Comparison of ENCODE assay signal across 16 cellular contexts in the genomic region with DNA sequence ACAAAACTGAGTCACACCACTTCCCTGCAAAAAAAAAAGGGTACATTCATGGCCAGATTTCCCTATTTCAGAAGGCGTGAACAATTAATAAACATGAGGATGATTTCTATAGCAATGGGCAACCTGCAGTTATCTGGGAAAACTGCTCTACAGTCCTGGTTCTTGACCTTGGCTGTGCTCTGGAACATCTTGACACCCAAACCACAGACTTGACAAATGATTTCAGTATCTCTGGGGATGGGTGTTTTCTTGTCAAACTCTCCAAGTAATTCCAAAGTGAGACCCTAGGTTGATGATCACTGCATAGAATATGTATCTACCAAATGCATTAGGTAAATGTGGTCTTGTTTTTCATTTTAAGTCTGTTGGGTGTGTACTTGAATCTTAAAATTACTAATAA. TPM values are rescaled to one million over a fixed set of nuclear protein-coding genes. Genes with fewer than 3 reads are reported as not detected.
DNase-seq lines count a peak whose midpoint lies in the region; ATAC-seq, FAIRE-seq and TF ChIP-seq lines count a peak whose summit lies in the region.
"Had no signal": no experiment of that assay in that cellular context is flagged by ENCODE, and none has a peak within 500 bp of the region (broad histone marks: within the 10 kb centered on the region; RNA-seq: fewer than 3 reads in every experiment).

No MANE protein-coding gene starts in this region.

- peaks cover 87% of the 10 kb centered on the region for H3K4me1 Mint-ChIP-seq in stimulated activated naive CD8-positive, alpha-beta T cell treated with anti-CD3 and anti-CD28 coated beads, Interleukin-15, Interleukin-2, amounts not matched to agents 100 ng/mL and 50 ng/mL, for 24 hours (ENCODE audit: low read depth)
- H3K4me1 Mint-ChIP-seq in type B pancreatic cell (ENCODE audit: unreplicated experiment) = no peaks in the 10 kb centered on the region
- H3K4me1 Mint-ChIP-seq: endodermal cell had no signal

- TF ChIP-seq CTCF in OCI-LY3 (IDR thresholded peaks at IDR 0.05; ENCODE audit: low read depth, low read length) (no peak), GM12878 (IDR thresholded peaks at IDR 0.05 in 2 of 3, conservative IDR thresholded peaks at IDR 0.05 in 1 of 3; ENCODE audit: control insufficient read depth in 2 of 3, extremely low read depth in 1 of 3, insufficient read depth in 1 of 3, low read depth in 3 of 3, low read length in 3 of 3) (no peak), type B pancreatic cell (conservative IDR thresholded peaks at IDR 0.05) (no peak)

- H3K9me3 Mint-ChIP-seq in stimulated activated naive CD8-positive, alpha-beta T cell treated with anti-CD3 and anti-CD28 coated beads, Interleukin-15, Interleukin-2, amounts not matched to agents 100 ng/mL and 50 ng/mL, for 24 hours = no peaks in the 10 kb centered on the region
- H3K9me3 Mint-ChIP-seq in type B pancreatic cell = no peaks in the 10 kb centered on the region
- H3K9me3 Mint-ChIP-seq: endodermal cell had no signal

- TF ChIP-seq RAD21 in GM12878 (IDR thresholded peaks at IDR 0.05; ENCODE audit: insufficient read depth, low read depth, low read length) = no peak

- peak overlapping the region; percentile 87 for H3K4me3 Mint-ChIP-seq in stimulated activated naive CD8-positive, alpha-beta T cell treated with anti-CD3 and anti-CD28 coated beads, Interleukin-15, Interleukin-2, amounts not matched to agents 100 ng/mL and 50 ng/mL, for 24 hours
- H3K4me3 Mint-ChIP-seq in type B pancreatic cell = peak overlapping the region; percentile 84
- H3K4me3 Mint-ChIP-seq: endodermal cell had no signal

- ATAC-seq in stimulated activated naive CD8-positive, alpha-beta T cell treated with anti-CD3 and anti-CD28 coated beads, Interleukin-15, Interleukin-2, amounts not matched to agents 100 U/mL and 50 U/mL, for 24 hours = no peak
- no peak for ATAC-seq in GM12878
- ATAC-seq in HG02678 (IDR thresholded peaks at IDR 0.05; ENCODE audit: unreplicated experiment) = no peak
- ATAC-seq in GM19463 (IDR thresholded peaks at IDR 0.05; ENCODE audit: unreplicated experiment) = no peak
- ATAC-seq: HepG2 had no signal

- H2AFZ ChIP-seq in OCI-LY3 (ENCODE audit: low read depth, low read length) (no peak overlapping the region), GM12878 (ENCODE audit: control insufficient read depth, low read depth, low read length) (no peak overlapping the region)

- in situ Hi-C loops in GM12878 (cut with MboI) = no loop called here

- H3K27me3 ChIP-seq in OCI-LY3 (ENCODE audit: low read depth, low read length) (no peaks in the 10 kb centered on the region), GM12878 (replicated peaks in 1 of 2; ENCODE audit: control insufficient read depth in 2 of 2, insufficient read depth in 2 of 2, low read length in 1 of 2) (no peaks in the 10 kb centered on the region)
- H3K27me3 ChIP-seq: tibial artery had no signal

- H3K36me3 ChIP-seq in OCI-LY3 (replicated peaks; ENCODE audit: low read depth, low read length) (peaks cover 31% of the 10 kb centered on the region), GM12878 (ENCODE audit: control insufficient read depth in 2 of 2, insufficient read depth in 2 of 2, low read length in 1 of 2) (0 out of 4 replicates have a peak, but pooled peaks cover 0 to 4% of the 10 kb centered on the region in 2 experiments)
- H3K36me3 ChIP-seq: tibial artery had no signal

- H3K27ac Mint-ChIP-seq in stimulated activated naive CD8-positive, alpha-beta T cell treated with anti-CD3 and anti-CD28 coated beads, Interleukin-15, Interleukin-2, amounts not matched to agents 100 ng/mL and 50 ng/mL, for 24 hours = peak overlapping the region; percentile 23
- H3K27ac Mint-ChIP-seq in type B pancreatic cell = peak overlapping the region; percentile 1
- H3K27ac Mint-ChIP-seq: endodermal cell had no signal

- RAD21 ChIA-PET in GM12878 (lab: Charles Lee; ENCODE audit: unreplicated experiment) = interaction anchor here (2.8 to 4.1 kb wide), 4 partner anchors 10 to 66 kb away, joined by 11 to 43 read pairs (median 28); no protein-coding TSS in a partner anchor

- H3K9me3 ChIP-seq in OCI-LY3 (ENCODE audit: insufficient read depth, low read length) = no peaks in the 10 kb centered on the region
- H3K9me3 ChIP-seq in GM12878 (replicated peaks; ENCODE audit: control insufficient read depth, insufficient read depth, low read length) = no peaks in the 10 kb centered on the region; the same call in 2 of the 3 replicates
- H3K9me3 ChIP-seq: tibial artery had no signal

- peak overlapping the region; percentile 90 for H3K4me2 ChIP-seq in OCI-LY3 (ENCODE audit: low read length)
- peak overlapping the region; percentile 87 for H3K4me2 ChIP-seq in GM12878 (ENCODE audit: control insufficient read depth, insufficient read depth)

- H3K36me3 Mint-ChIP-seq in stimulated activated naive CD8-positive, alpha-beta T cell treated with anti-CD3 and anti-CD28 coated beads, Interleukin-15, Interleukin-2, amounts not matched to agents 100 ng/mL and 50 ng/mL, for 24 hours (ENCODE audit: low read depth) = peaks cover 16% of the 10 kb centered on the region
- H3K36me3 Mint-ChIP-seq in type B pancreatic cell = no peaks in the 10 kb centered on the region

- H3K4me3 ChIP-seq in OCI-LY3 (ENCODE audit: low read length) = peak overlapping the region; percentile 91
- peak overlapping the region; percentile 95 for H3K4me3 ChIP-seq in GM12878
- H3K4me3 ChIP-seq: tibial artery had no signal

- intact Hi-C loops in GM12878 (cut with micrococcal nuclease; ENCODE audit: unreplicated experiment) = no loop called here

- H3K27me3 Mint-ChIP-seq in stimulated activated naive CD8-positive, alpha-beta T cell treated with anti-CD3 and anti-CD28 coated beads, Interleukin-15, Interleukin-2, amounts not matched to agents 100 ng/mL and 50 ng/mL, for 24 hours = no peaks in the 10 kb centered on the region
- H3K27me3 Mint-ChIP-seq in type B pancreatic cell = no peaks in the 10 kb centered on the region

- 50% methylated on average over 1 of the region's 1 CpG for WGBS in GM12878 (ENCODE audit: insufficient coverage, insufficient replicate concordance, low lambda C conversion rate, missing lambda C conversion rate)

- no peak for DNase-seq in stimulated activated naive CD8-positive, alpha-beta T cell treated with anti-CD3 and anti-CD28 coated beads, Interleukin-15, Interleukin-2, amounts not matched to agents 100 U/mL and 50 U/mL, for 24 hours
- DNase-seq in GM12878 (ENCODE audit: low read depth, low spot score) (no peak), type B pancreatic cell (ENCODE audit: extremely low spot score, unreplicated experiment) (no peak), HTR-8/SVneo (ENCODE audit: insufficient read length, low spot score) (no peak)
- DNase-seq: endodermal cell; stimulated activated CD4-positive, alpha-beta T cell treated with anti-CD3 and anti-CD28 coated beads, Interleukin-4, amount 100 ng/mL, for 24 hours; stimulated activated CD8-positive, alpha-beta memory T cell treated with anti-CD3 and anti-CD28 coated beads, Interleukin-4, amount 100 ng/mL, for 48 hours; tibial artery had no signal

- no peak for TF ChIP-seq EP300 in GM12878 (IDR thresholded peaks at IDR 0.05; ENCODE audit: borderline replicate concordance in 1 of 2, control insufficient read depth in 1 of 2, low read depth in 2 of 2, low read length in 2 of 2)

- FAIRE-seq in GM12878 (lab: Jason Lieb, UNC) = no peak
- no peak for FAIRE-seq in HTR-8/SVneo (lab: Jason Lieb, UNC)
- FAIRE-seq: HepG2, TTC549 had no signal

- TF ChIP-seq POLR2A in GM12878 (IDR thresholded peaks at IDR 0.05; ENCODE audit: low read depth, low read length) = no peak

- peaks cover 69% of the 10 kb centered on the region for H3K4me1 ChIP-seq in OCI-LY3 (ENCODE audit: low read length)
- peaks cover 19% of the 10 kb centered on the region for H3K4me1 ChIP-seq in GM12878 (ENCODE audit: control insufficient read depth, insufficient read depth, low read length)
- H3K4me1 ChIP-seq: tibial artery had no signal

- SMC1A ChIA-PET in GM12878 (lab: Charles Lee; ENCODE audit: uncharacterized antibody, unreplicated experiment) = interaction anchor here (1.2 to 5.4 kb wide), 8 partner anchors 10 to 256 kb away, joined by 3 to 55 read pairs (median 18); partner anchors contain the start of genes DNAJB14 and TRMT10A

- POLR2A ChIA-PET in GM12878 (lab: Charles Lee) = interaction anchor here (1.3 to 3.1 kb wide), 5 partner anchors 10 to 255 kb away, joined by 3 to 30 read pairs (median 19); partner anchors contain the start of genes DNAJB14 and TRMT10A

- 0 out of 2 replicates have a peak overlapping the region, but pooled peaks have one; percentile 18 for H3K9ac ChIP-seq in OCI-LY3 (ENCODE audit: low read length)
- H3K9ac ChIP-seq in GM12878 (ENCODE audit: control insufficient read depth, insufficient read depth, low read length) = peak overlapping the region; percentile 73

- no peak overlapping the region for H3K27ac ChIP-seq in OCI-LY3 (ENCODE audit: low read length)
- peak overlapping the region; percentile 85 for H3K27ac ChIP-seq in GM12878 (ENCODE audit: control insufficient read depth, insufficient read depth)
- H3K27ac ChIP-seq: tibial artery had no signal

- no TSS peak for BruUV-seq in GM12878 (replicated peaks; lab: Mats Ljungman, UMichigan)

- H3K79me2 ChIP-seq in OCI-LY3 (ENCODE audit: low read length) (peaks cover 66% of the 10 kb centered on the region), GM12878 (ENCODE audit: control insufficient read depth, insufficient read depth, low read length) (peaks cover 73% of the 10 kb centered on the region)

- peaks cover 39% of the 10 kb centered on the region for H4K20me1 ChIP-seq in OCI-LY3 (ENCODE audit: insufficient read depth, low read length)
- no peaks in the 10 kb centered on the region for H4K20me1 ChIP-seq in GM12878 (ENCODE audit: control insufficient read depth, insufficient read depth)

- CTCF ChIA-PET in GM12878 (lab: Yijun Ruan, JAX) = interaction anchor here (0.6 to 4.3 kb wide), 13 partner anchors 9 to 287 kb away, joined by 3 to 62 read pairs (median 5); partner anchors contain the start of gene DNAJB14

RNA-seq across cellular contexts. Expression of gene DAPP1, which starts 2.0 kb away (rescaled TPM):
- total RNA-seq in GM12878 (2013; cell fraction: nucleolus; rRNA removed) = 105 and 113 TPM in 2 replicates
- total RNA-seq in GM12878 (2014; rRNA removed) (64.7 and 82.2 TPM in 2 replicates), GM12878 (2014; rRNA removed; fragmentation: Illumina TruSeq; extraction: Trizol) (82.6 and 84.0 TPM in 2 replicates), GM12878 (2021) (46.4 and 46.5 TPM in 2 replicates), type B pancreatic cell (ENCODE audit: low replicate concordance) (10.6 and 41.8 TPM in 2 replicates)
- polyA plus RNA-seq in GM12878 (2011; ENCODE audit: low read depth) = 20.0 TPM
- polyA plus RNA-seq in GM12878 (2011; rRNA removed) (97.9 and 136 TPM in 2 replicates), GM12878 (2014; fragmentation: Illumina TruSeq; extraction: Trizol) (81.3 and 113 TPM in 2 replicates), GM12878 (2014; fragmentation: Nextera tagmentation; extraction: Ambion mirVana) (100 to 1,000 TPM; 104 to 147 TPM), GM12878 (2014; rRNA removed) (49.3 and 67.2 TPM in 2 replicates), GM12878 (2016; fragmentation: Nextera tagmentation; extraction: Ambion mirVana) (10 to 100 TPM; 58.9 to 66.9 TPM)
- polyA plus RNA-seq in GM12878 (2011; cell fraction: cytosol; rRNA removed) = 51.3 and 63.8 TPM in 2 replicates
- 74.6 and 75.6 TPM in 2 replicates for polyA plus RNA-seq in GM12878 (2011; cell fraction: nucleus; rRNA removed)
- polyA plus RNA-seq in GM12878 (2012) = 20.5 and 31.0 TPM in 2 replicates
- 125 and 132 TPM in 2 replicates for polyA minus RNA-seq in GM12878 (2011; rRNA and poly(A)+ RNA removed)
- 32.2 and 35.4 TPM in 2 replicates for polyA minus RNA-seq in GM12878 (2011; cell fraction: cytosol; rRNA and poly(A)+ RNA removed)
- 54.5 and 77.5 TPM in 2 replicates for polyA minus RNA-seq in GM12878 (2011; cell fraction: nucleus; rRNA and poly(A)+ RNA removed)
- total RNA-seq: endodermal cell, fibroblast of villous mesenchyme, HepG2, SK-MEL-5 had no signal
- polyA plus RNA-seq: HepG2 had no signal
